In genomic region chr1:37764888-37765441, GRCh38 we compare ENCODE assay signal across 8 cellular contexts. TPM values are rescaled to one million over a fixed set of nuclear protein-coding genes. Genes with fewer than 3 reads are reported as not detected.
DNase-seq lines count a peak whose midpoint lies in the region; ATAC-seq and TF ChIP-seq lines count a peak whose summit lies in the region.

Gene EPHA10, minus strand, starts transcription at chr1:37765120. Its CDS starts 54 bp downstream, at chr1:37765066.

- no peaks in the 10 kb centered on the region for H3K4me1 ChIP-seq in CD8-positive, alpha-beta memory T cell (ENCODE audit: insufficient read depth, low read length)
- H3K4me1 ChIP-seq in Peyer's patch, result no peaks in the 10 kb centered on the region

- no peak for ATAC-seq in GM18517 (IDR thresholded peaks at IDR 0.05; ENCODE audit: unreplicated experiment)
- ATAC-seq in left cardiac atrium, result no peak
- no peak for ATAC-seq in esophagus mucosa

- TF ChIP-seq CTCF in Peyer's patch (IDR thresholded peaks at IDR 0.05), result no peak

- H3K36me3 Mint-ChIP-seq in CD8-positive, alpha-beta memory T cell, result peaks cover 0 to 4% (median 0%) of the 10 kb centered on the region in 3 donors

- peaks cover 11 to 19% (median 16%) of the 10 kb centered on the region in 3 donors for H3K4me1 Mint-ChIP-seq in CD8-positive, alpha-beta memory T cell

- TF ChIP-seq POLR2A in Peyer's patch (IDR thresholded peaks at IDR 0.05), result no peak

- peaks cover 64 to 75% of the 10 kb centered on the region in 2 donors for H3K27me3 Mint-ChIP-seq in CD8-positive, alpha-beta memory T cell

- H3K27me3 ChIP-seq in CD8-positive, alpha-beta memory T cell (ENCODE audit: insufficient read depth, low read length, poor library complexity, severe bottlenecking), result peaks cover 44% of the 10 kb centered on the region
- peaks cover 0 to 23% of the 10 kb centered on the region in 2 donors for H3K27me3 ChIP-seq in Peyer's patch

- intact Hi-C loops in left cardiac atrium (cut with DNase I), result no loop called here

- no peak within 1 kb of the TSS for H3K4me3 ChIP-seq in CD8-positive, alpha-beta memory T cell (ENCODE audit: low read length)
- H3K4me3 ChIP-seq in Peyer's patch, result no peak within 1 kb of the TSS

- H3K9me3 ChIP-seq in CD8-positive, alpha-beta memory T cell (ENCODE audit: low read length), result no peaks in the 10 kb centered on the region
- no peaks in the 10 kb centered on the region for H3K9me3 ChIP-seq in Peyer's patch

- H3K9me3 Mint-ChIP-seq in CD8-positive, alpha-beta memory T cell, result peaks cover 0 to 2% (median 0%) of the 10 kb centered on the region in 5 donors

- H3K36me3 ChIP-seq in CD8-positive, alpha-beta memory T cell (ENCODE audit: insufficient read depth, low read length), result no peaks in the 10 kb centered on the region
- no peaks in the 10 kb centered on the region for H3K36me3 ChIP-seq in Peyer's patch

- H3K27ac ChIP-seq in CD8-positive, alpha-beta memory T cell (ENCODE audit: low read depth, low read length), result no peak within 1 kb of the TSS
- no peak within 1 kb of the TSS for H3K27ac ChIP-seq in Peyer's patch

- H3K4me3 Mint-ChIP-seq in CD8-positive, alpha-beta memory T cell, result peak within 1 kb of the TSS in 6 of 7 donors; percentile 6 to 78 (median 50)

- POLR2A ChIA-PET in CD8-positive, alpha-beta memory T cell (lab: Charles Lee), result no interaction called here

- CTCF ChIA-PET in CD8-positive, alpha-beta memory T cell (lab: Charles Lee), result interaction anchor here (0.7 kb wide), 1 partner anchor 11 kb away, joined by 3 read pairs; no protein-coding TSS in a partner anchor

- H3K27ac Mint-ChIP-seq in CD8-positive, alpha-beta memory T cell, result peak within 1 kb of the TSS in 1 of 8 donors; percentile 90

- no peak for DNase-seq in CD8-positive, alpha-beta memory T cell
- DNase-seq in NCI-H1105 treated with DMSO at 0.1 percent for 48 hours (lab: John Stamatoyannopoulos, UW) (peak; percentile 81), Peyer's patch (no peak), iPS-NIHi7 (ENCODE audit: extremely low spot score) (peak; percentile 80), MV-4-11 (lab: John Stamatoyannopoulos, UW) (no peak), left cardiac atrium (no peak)

RNA-seq across cellular contexts. Expression of gene EPHA10, which starts in this region (rescaled TPM):
- under 1 TPM in 1 of 2 experiments, not detected in 1; 0.04 TPM for total RNA-seq in CD8-positive, alpha-beta memory T cell
- polyA plus RNA-seq in CD8-positive, alpha-beta memory T cell, result not detected
- total RNA-seq in Peyer's patch (10 to 100 TPM in 3 of 4 donors, 1 to 10 TPM in 1; 9.9 to 67.8 (median 58.0) TPM), left cardiac atrium (under 1 TPM; 0.16 to 0.21 TPM), esophagus mucosa (0.68 TPM)

Comparison
In these comparisons a context has a peak if more than half of its experiments do, and no peak if none do; other contexts are left out.
1. DNase-seq: peak in NCI-H1105 treated with DMSO at 0.1 percent for 48 hours (single experiment) and iPS-NIHi7 (single experiment); none in CD8-positive, alpha-beta memory T cell (0 of 5), Peyer's patch (0 of 3), MV-4-11 (single experiment) and left cardiac atrium (single experiment).